Comparison of ENCODE assay signal across 1 cellular context in the genomic region with DNA sequence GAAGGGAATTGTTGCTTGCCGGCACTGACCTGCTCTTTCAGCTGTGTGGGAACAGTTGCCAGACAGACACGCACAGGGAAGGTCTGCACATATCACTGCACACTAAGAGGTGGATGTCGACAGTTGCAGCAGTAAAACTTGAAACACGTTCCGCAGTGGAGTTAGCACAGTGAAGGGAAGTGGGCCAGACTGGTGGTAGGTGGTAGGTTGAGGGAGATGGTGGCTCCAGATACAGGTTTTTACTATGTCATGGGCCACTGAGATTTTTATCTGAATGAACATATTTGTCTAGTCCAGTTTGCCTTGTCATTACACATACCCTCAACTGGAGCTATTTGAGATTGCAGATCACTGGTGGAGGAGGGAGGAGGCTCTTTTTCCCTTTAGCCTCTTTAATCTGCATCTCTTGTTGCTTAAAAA.
TF ChIP-seq lines count a peak whose summit lies in the region.

No MANE protein-coding gene starts in this region.

TF ChIP-seq in IMR-90, 13 proteins besides CTCF, POLR2A, EP300 and RAD21 (continued from another document):
- TF ChIP-seq CHD1 (IDR thresholded peaks at IDR 0.05; ENCODE audit: low read depth, low read length) (no peak), MAFK (IDR thresholded peaks at IDR 0.05; ENCODE audit: low read depth, low read length) (no peak), CEBPB (IDR thresholded peaks at IDR 0.05; ENCODE audit: low read depth, low read length) (no peak), BHLHE40 (IDR thresholded peaks at IDR 0.05; ENCODE audit: low read depth, low read length) (no peak), NFE2L2 (IDR thresholded peaks at IDR 0.05; ENCODE audit: low read depth, low read length) (no peak), SMC3 (IDR thresholded peaks at IDR 0.05; ENCODE audit: low read depth, low read length) (no peak), RCOR1 (IDR thresholded peaks at IDR 0.05; ENCODE audit: insufficient replicate concordance, low read length) (no peak), FOS (IDR thresholded peaks at IDR 0.05; ENCODE audit: low read depth, low read length) (no peak), MAZ (IDR thresholded peaks at IDR 0.05; ENCODE audit: borderline replicate concordance, low read depth, low read length) (no peak)
- TF ChIP-seq, protein P1, sequence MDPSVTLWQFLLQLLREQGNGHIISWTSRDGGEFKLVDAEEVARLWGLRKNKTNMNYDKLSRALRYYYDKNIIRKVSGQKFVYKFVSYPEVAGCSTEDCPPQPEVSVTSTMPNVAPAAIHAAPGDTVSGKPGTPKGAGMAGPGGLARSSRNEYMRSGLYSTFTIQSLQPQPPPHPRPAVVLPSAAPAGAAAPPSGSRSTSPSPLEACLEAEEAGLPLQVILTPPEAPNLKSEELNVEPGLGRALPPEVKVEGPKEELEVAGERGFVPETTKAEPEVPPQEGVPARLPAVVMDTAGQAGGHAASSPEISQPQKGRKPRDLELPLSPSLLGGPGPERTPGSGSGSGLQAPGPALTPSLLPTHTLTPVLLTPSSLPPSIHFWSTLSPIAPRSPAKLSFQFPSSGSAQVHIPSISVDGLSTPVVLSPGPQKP (IDR thresholded peaks at IDR 0.05; ENCODE audit: borderline replicate concordance, low read depth, low read length) = no peak
- TF ChIP-seq, protein P2, sequence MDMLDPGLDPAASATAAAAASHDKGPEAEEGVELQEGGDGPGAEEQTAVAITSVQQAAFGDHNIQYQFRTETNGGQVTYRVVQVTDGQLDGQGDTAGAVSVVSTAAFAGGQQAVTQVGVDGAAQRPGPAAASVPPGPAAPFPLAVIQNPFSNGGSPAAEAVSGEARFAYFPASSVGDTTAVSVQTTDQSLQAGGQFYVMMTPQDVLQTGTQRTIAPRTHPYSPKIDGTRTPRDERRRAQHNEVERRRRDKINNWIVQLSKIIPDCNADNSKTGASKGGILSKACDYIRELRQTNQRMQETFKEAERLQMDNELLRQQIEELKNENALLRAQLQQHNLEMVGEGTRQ (IDR thresholded peaks at IDR 0.05; ENCODE audit: low read depth, low read length) = no peak
